ENCODE assay signal across 1 cellular context in genomic region chr14:47442206-47442605, GRCh38.
TF ChIP-seq lines count a peak whose summit lies in the region.

No MANE protein-coding gene starts in this region.

TF ChIP-seq in endothelial cell of umbilical vein, 7 proteins besides CTCF, POLR2A, EP300 and RAD21 (continued from another document):
- no peak for TF ChIP-seq GATA2 (IDR thresholded peaks at IDR 0.05; ENCODE audit: insufficient read depth, insufficient read length, low read depth, low read length)
- no peak for TF ChIP-seq MAX (IDR thresholded peaks at IDR 0.05; ENCODE audit: insufficient read depth, insufficient read length)
- TF ChIP-seq FOS (IDR thresholded peaks at IDR 0.05; ENCODE audit: borderline replicate concordance, insufficient read depth, low read length), result no peak
- TF ChIP-seq JUN (IDR thresholded peaks at IDR 0.05; ENCODE audit: borderline replicate concordance, insufficient read depth, insufficient read length, low read depth), result no peak
- no peak for TF ChIP-seq MYC (IDR thresholded peaks at IDR 0.05; ENCODE audit: low read depth, low read length)
